1 cellular context compared by ENCODE assay signal in the genomic region with DNA sequence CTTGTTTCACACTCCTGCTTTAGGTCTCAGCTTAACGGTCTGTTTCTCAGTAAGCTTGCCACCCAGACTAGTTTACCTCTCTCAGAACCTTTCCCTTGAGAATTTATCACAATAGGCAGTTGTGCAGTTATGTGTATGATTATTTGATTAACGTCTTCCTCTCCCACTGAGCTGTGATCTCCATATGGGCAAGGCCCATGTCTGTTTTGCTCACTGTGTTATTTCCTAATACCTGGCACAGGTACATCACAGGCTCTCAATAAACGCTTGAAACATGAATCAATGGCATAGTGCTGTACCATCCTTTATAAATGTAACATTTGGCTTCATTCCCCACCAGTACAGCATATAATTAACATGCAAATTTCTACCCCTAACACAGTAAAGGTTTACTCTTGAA.
TF ChIP-seq lines count a peak whose summit lies in the region.

No MANE protein-coding gene starts in this region.

TF ChIP-seq in IMR-90, 13 proteins besides CTCF, POLR2A, EP300 and RAD21 (continued from another document):
- TF ChIP-seq, protein P1, sequence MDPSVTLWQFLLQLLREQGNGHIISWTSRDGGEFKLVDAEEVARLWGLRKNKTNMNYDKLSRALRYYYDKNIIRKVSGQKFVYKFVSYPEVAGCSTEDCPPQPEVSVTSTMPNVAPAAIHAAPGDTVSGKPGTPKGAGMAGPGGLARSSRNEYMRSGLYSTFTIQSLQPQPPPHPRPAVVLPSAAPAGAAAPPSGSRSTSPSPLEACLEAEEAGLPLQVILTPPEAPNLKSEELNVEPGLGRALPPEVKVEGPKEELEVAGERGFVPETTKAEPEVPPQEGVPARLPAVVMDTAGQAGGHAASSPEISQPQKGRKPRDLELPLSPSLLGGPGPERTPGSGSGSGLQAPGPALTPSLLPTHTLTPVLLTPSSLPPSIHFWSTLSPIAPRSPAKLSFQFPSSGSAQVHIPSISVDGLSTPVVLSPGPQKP (IDR thresholded peaks at IDR 0.05; ENCODE audit: borderline replicate concordance, low read depth, low read length): no peak
- TF ChIP-seq, protein P2, sequence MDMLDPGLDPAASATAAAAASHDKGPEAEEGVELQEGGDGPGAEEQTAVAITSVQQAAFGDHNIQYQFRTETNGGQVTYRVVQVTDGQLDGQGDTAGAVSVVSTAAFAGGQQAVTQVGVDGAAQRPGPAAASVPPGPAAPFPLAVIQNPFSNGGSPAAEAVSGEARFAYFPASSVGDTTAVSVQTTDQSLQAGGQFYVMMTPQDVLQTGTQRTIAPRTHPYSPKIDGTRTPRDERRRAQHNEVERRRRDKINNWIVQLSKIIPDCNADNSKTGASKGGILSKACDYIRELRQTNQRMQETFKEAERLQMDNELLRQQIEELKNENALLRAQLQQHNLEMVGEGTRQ (IDR thresholded peaks at IDR 0.05; ENCODE audit: low read depth, low read length): no peak
- TF ChIP-seq CHD1 (IDR thresholded peaks at IDR 0.05; ENCODE audit: low read depth, low read length): no peak
- TF ChIP-seq FOS (IDR thresholded peaks at IDR 0.05; ENCODE audit: low read depth, low read length): no peak
- TF ChIP-seq CEBPB (IDR thresholded peaks at IDR 0.05; ENCODE audit: low read depth, low read length): no peak
- TF ChIP-seq SMC3 (IDR thresholded peaks at IDR 0.05; ENCODE audit: low read depth, low read length): no peak
